18 cellular contexts compared by ENCODE assay signal in genomic region chr1:167922611-167923074, GRCh38. TPM values are rescaled to one million over a fixed set of nuclear protein-coding genes. Genes with fewer than 3 reads are reported as not detected.
A peak's percentile ranks its signal among the peaks of the same experiment; 100 is the strongest.
DNase-seq lines count a peak whose midpoint lies in the region; ATAC-seq and TF ChIP-seq lines count a peak whose summit lies in the region.
"Had no signal": no experiment of that assay in that cellular context is flagged by ENCODE, and none has a peak within 500 bp of the region (broad histone marks: within the 10 kb centered on the region; RNA-seq: fewer than 3 reads in every experiment).

No MANE protein-coding gene starts in this region.

- peak overlapping the region in 1 of 4 donors; percentile 26 for H3K4me3 ChIP-seq in gastrocnemius medialis
- H3K4me3 ChIP-seq: uterus had no signal

- ATAC-seq in gastrocnemius medialis: peak in 1 of 2 donors; percentile 28
- ATAC-seq in left lobe of liver: no peak
- ATAC-seq: effector memory CD8-positive, alpha-beta T cell had no signal

- peaks cover 29 to 45% of the 10 kb centered on the region in 2 donors for H3K4me1 ChIP-seq in gastrocnemius medialis
- H3K4me1 ChIP-seq: uterus had no signal

- intact Hi-C loops in gastrocnemius medialis (cut with DNase I; ENCODE audit: low total_unique reads): loop anchor here (5.0 kb wide), 1 partner anchor 160 kb away; no protein-coding TSS in a partner anchor

- H3K27ac ChIP-seq in epithelial cell of prostate: peak overlapping the region; percentile 13
- peak overlapping the region; percentile 72 to 85 (median 74) for H3K27ac ChIP-seq in gastrocnemius medialis
- H3K27ac ChIP-seq: uterus had no signal

- no peak for TF ChIP-seq CTCF in gastrocnemius medialis (IDR thresholded peaks at IDR 0.05 in 4 of 5, conservative IDR thresholded peaks at IDR 0.05 in 1 of 5)
- no peak for TF ChIP-seq CTCF in GM13976 (IDR thresholded peaks at IDR 0.05; ENCODE audit: borderline replicate concordance, control extremely low read depth, extremely low read depth, insufficient read depth, missing control alignments)

- H3K27me3 ChIP-seq in gastrocnemius medialis: no peaks in the 10 kb centered on the region
- H3K27me3 ChIP-seq: BE2C, uterus had no signal

- no peaks in the 10 kb centered on the region for H3K9me3 ChIP-seq in gastrocnemius medialis
- H3K9me3 ChIP-seq: BE2C, uterus had no signal

- no peak for TF ChIP-seq POLR2A in gastrocnemius medialis (IDR thresholded peaks at IDR 0.05)

- DNase-seq in EL: peak; percentile 47
- DNase-seq in M059J (ENCODE audit: low read depth): peak; percentile 83
- DNase-seq in epithelial cell of prostate (ENCODE audit: low read depth, low spot score): no peak
- DNase-seq in gastrocnemius medialis: no peak
- DNase-seq in left lobe of liver (ENCODE audit: low spot score): no peak
- no peak for DNase-seq in GM13976 (ENCODE audit: low spot score)
- no peak for DNase-seq in NK-92 treated with Interleukin-12 subunit alpha and Interleukin-12 subunit beta, amount 100 ng/mL, for 24 hours (lab: John Stamatoyannopoulos, UW)
- DNase-seq: activated CD4-positive, alpha-beta T cell treated with anti-CD3 and anti-CD28 coated beads, Interleukin-2, amount 10 ng/mL, durations not matched to agents 7 days and 5 days; activated naive CD4-positive, alpha-beta T cell; anterior cingulate cortex; BE2C; effector memory CD8-positive, alpha-beta T cell; GF-D8; NCI-H1694; occipital lobe; stimulated activated CD4-positive, alpha-beta T cell treated with anti-CD3 and anti-CD28 coated beads, Interleukin-4, amount 100 ng/mL, for 24 hours; SW 1271; uterus had no signal

- in situ Hi-C loops in gastrocnemius medialis (cut with MboI; ENCODE audit: low sequenced_read_pairs in 4 of 4) (no loop called here), GM13976 (cut with MboI; ENCODE audit: low sequenced_read_pairs, unreplicated experiment) (no loop called here)

- peaks cover 0 to 9% of the 10 kb centered on the region in 2 donors for H3K36me3 ChIP-seq in gastrocnemius medialis
- H3K36me3 ChIP-seq: BE2C, uterus had no signal

RNA-seq across cellular contexts. Expression of gene ADCY10, which starts 8.7 kb away (rescaled TPM):
- 0.15 TPM in 1 of 2 replicates, not detected in the other for total RNA-seq in M059J (2014; rRNA removed; shearing (Covaris generic))
- total RNA-seq in gastrocnemius medialis: 1 to 10 TPM in 1 of 4 donors, under 1 TPM in 1, not detected in 2; 0.07 to 1.2 TPM
- 5.5 TPM for total RNA-seq in left lobe of liver

RNA-seq across cellular contexts. Expression of gene DCAF6, which starts 13.8 kb away (rescaled TPM):
- 27.7 and 53.5 TPM in 2 replicates for total RNA-seq in M059J (2014; rRNA removed; shearing (Covaris generic))
- total RNA-seq in gastrocnemius medialis (100 to 1,000 TPM; 365 to 466 (median 389) TPM), left lobe of liver (49.0 TPM)

RNA-seq across cellular contexts. Expression of gene MPC2, which starts 14.2 kb away (rescaled TPM):
- 91.3 and 99.4 TPM in 2 replicates for total RNA-seq in M059J (2014; rRNA removed; shearing (Covaris generic))
- 100 to 1,000 TPM in 2 of 4 donors, 10 to 100 TPM in 2; 88.2 to 140 (median 100.0) TPM for total RNA-seq in gastrocnemius medialis
- 158 TPM for total RNA-seq in left lobe of liver

Comparison
In these comparisons a context has a peak if more than half of its experiments do, and no peak if none do; other contexts are left out.
1. DNase-seq: peak in EL (single experiment) and M059J (single experiment); none in epithelial cell of prostate (single experiment), gastrocnemius medialis (0 of 2), left lobe of liver (single experiment), GM13976 (single experiment) and NK-92 treated with Interleukin-12 subunit alpha and Interleukin-12 subunit beta, amount 100 ng/mL, for 24 hours (single experiment).